Comparison of ENCODE assay signal across 1 cellular context in the genomic region with DNA sequence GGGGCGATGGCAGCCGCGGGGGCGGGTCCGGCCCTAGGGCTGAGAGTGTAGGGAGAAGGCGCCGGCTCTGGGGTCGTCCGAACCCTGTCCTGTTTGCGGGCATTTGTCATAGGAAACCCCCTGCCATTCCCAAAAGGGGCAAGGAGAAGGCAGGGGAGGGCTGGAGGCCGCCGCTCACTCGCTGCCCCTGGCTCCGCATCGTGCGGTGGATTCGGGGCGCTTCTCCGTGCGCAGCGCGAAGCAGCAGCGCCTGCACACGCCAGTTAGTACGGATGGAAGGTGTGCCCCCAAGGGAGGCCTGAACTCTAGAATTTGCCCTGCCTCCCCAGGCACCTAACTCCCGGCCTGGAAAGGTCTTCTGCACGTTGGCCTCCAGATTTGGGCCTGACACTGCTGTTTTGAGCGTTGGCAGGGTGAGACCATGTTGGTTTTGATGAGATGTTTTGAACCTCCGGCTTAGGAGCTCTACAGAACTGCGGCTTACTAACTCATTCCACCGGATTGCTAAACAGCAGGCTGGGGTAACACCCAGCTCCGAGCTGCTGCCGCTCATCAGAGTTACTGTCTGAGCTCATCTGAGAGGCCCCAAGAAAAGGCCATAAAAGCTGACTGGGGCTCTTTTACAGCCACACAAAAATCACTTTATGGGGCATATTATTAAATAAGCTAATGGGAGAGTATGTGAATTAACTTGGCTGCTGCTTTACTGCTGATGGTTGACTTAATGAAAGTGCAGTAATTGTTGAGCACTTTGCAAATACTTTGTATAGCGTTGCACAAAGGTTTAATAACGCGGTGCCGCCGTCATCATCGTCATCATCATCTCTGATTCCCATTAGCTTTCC.
TF ChIP-seq lines count a peak whose summit lies in the region.

No MANE protein-coding gene starts in this region.

TF ChIP-seq in GM12878, 131 proteins besides CTCF, POLR2A, EP300 and RAD21 (continued from another document):
- TF ChIP-seq, protein P1, sequence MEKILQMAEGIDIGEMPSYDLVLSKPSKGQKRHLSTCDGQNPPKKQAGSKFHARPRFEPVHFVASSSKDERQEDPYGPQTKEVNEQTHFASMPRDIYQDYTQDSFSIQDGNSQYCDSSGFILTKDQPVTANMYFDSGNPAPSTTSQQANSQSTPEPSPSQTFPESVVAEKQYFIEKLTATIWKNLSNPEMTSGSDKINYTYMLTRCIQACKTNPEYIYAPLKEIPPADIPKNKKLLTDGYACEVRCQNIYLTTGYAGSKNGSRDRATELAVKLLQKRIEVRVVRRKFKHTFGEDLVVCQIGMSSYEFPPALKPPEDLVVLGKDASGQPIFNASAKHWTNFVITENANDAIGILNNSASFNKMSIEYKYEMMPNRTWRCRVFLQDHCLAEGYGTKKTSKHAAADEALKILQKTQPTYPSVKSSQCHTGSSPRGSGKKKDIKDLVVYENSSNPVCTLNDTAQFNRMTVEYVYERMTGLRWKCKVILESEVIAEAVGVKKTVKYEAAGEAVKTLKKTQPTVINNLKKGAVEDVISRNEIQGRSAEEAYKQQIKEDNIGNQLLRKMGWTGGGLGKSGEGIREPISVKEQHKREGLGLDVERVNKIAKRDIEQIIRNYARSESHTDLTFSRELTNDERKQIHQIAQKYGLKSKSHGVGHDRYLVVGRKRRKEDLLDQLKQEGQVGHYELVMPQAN (conservative IDR thresholded peaks at IDR 0.05), result peak; percentile 24; the same call in 1 of the 2 replicates
- TF ChIP-seq BRCA1 (IDR thresholded peaks at IDR 0.05; ENCODE audit: low read depth, low read length) (no peak), IKZF2 (IDR thresholded peaks at IDR 0.05) (no peak), SIN3A (IDR thresholded peaks at IDR 0.05; ENCODE audit: low read depth, low read length) (peak; percentile 32; the same call in 1 of the 2 replicates), GABPA (IDR thresholded peaks at IDR 0.05; ENCODE audit: low read depth) (no peak), FOXK2 (IDR thresholded peaks at IDR 0.05) (no peak), POU2F2 (IDR thresholded peaks at IDR 0.05; ENCODE audit: borderline replicate concordance, low read depth, low read length) (no peak), USF2 (IDR thresholded peaks at IDR 0.05; ENCODE audit: borderline replicate concordance, low read depth, low read length) (no peak), ZSCAN29 (IDR thresholded peaks at IDR 0.05) (no peak), ZNF384 (IDR thresholded peaks at IDR 0.05; ENCODE audit: borderline replicate concordance, low read depth, low read length) (no peak), BACH1 (IDR thresholded peaks at IDR 0.05; ENCODE audit: borderline replicate concordance) (no peak), NFYA (IDR thresholded peaks at IDR 0.05; ENCODE audit: borderline replicate concordance, low read depth, low read length) (no peak), E4F1 (IDR thresholded peaks at IDR 0.05; ENCODE audit: borderline replicate concordance, partially characterized antibody) (no peak), CHD4 (IDR thresholded peaks at IDR 0.05) (no peak), TCF12 (IDR thresholded peaks at IDR 0.05; ENCODE audit: low read depth, low read length) (0 out of 2 replicates have a peak, but pooled peaks have one; percentile 1), SMC3 (IDR thresholded peaks at IDR 0.05; ENCODE audit: borderline replicate concordance, low read length) (no peak), ESRRA (IDR thresholded peaks at IDR 0.05; ENCODE audit: low read length) (no peak), SUPT20H (IDR thresholded peaks at IDR 0.05; ENCODE audit: borderline replicate concordance, control insufficient read depth, low read depth, low read length) (no peak), PML (IDR thresholded peaks at IDR 0.05; ENCODE audit: low read length) (no peak), EGR1 (IDR thresholded peaks at IDR 0.05; ENCODE audit: borderline replicate concordance in 1 of 2, low read depth in 2 of 2, low read length in 2 of 2) (peak in 1 of 2 experiments; percentile 77; a peak in 2 of 3 replicates), ELK1 (IDR thresholded peaks at IDR 0.05; ENCODE audit: low read depth, low read length) (no peak), ZNF207 (IDR thresholded peaks at IDR 0.05; ENCODE audit: borderline replicate concordance) (no peak), SUZ12 (IDR thresholded peaks at IDR 0.05; ENCODE audit: unreplicated experiment) (no peak), BCL3 (IDR thresholded peaks at IDR 0.05; ENCODE audit: borderline replicate concordance, insufficient read depth, low read depth, low read length, poor library complexity, severe bottlenecking) (no peak), IRF3 (IDR thresholded peaks at IDR 0.05) (no peak)
- TF ChIP-seq, protein P2, sequence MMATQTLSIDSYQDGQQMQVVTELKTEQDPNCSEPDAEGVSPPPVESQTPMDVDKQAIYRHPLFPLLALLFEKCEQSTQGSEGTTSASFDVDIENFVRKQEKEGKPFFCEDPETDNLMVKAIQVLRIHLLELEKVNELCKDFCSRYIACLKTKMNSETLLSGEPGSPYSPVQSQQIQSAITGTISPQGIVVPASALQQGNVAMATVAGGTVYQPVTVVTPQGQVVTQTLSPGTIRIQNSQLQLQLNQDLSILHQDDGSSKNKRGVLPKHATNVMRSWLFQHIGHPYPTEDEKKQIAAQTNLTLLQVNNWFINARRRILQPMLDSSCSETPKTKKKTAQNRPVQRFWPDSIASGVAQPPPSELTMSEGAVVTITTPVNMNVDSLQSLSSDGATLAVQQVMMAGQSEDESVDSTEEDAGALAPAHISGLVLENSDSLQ (IDR thresholded peaks at IDR 0.05), result no peak
